Comparison of ENCODE assay signal across 1 cellular context in the genomic region with DNA sequence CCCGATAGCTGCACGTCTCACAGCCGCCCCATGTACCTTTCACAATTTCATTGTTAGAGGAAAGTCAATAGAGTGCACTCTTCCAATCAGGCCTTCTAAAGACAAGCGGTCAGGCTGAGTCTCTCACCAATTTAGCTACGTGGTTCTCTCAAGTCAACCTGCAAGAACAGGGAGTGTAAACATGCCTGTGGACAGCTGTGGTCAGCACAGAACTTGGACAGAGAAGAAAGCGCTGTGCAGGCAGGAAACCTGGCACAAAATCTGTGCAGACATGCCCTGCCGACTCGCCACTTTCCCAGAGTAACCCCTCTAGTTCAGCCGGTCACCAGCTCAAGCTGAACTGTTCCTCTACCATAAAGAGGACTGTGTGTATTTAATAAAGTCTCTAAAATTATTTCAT.
TF ChIP-seq lines count a peak whose summit lies in the region.

No MANE protein-coding gene starts in this region.

TF ChIP-seq in GM12891, 5 proteins besides CTCF, POLR2A, EP300 and RAD21:
- TF ChIP-seq POU2F2 (IDR thresholded peaks at IDR 0.05; ENCODE audit: low read depth, low read length) (no peak), POLR2AphosphoS5 (IDR thresholded peaks at IDR 0.05; ENCODE audit: low read depth, low read length) (no peak), PAX5 (IDR thresholded peaks at IDR 0.05; ENCODE audit: insufficient read depth, low read length, severe bottlenecking) (no peak), TAF1 (IDR thresholded peaks at IDR 0.05; ENCODE audit: low read depth, low read length) (no peak), SPI1 (IDR thresholded peaks at IDR 0.05; ENCODE audit: low read depth, low read length) (no peak)
